ENCODE assay signal across 14 cellular contexts in the genomic region with DNA sequence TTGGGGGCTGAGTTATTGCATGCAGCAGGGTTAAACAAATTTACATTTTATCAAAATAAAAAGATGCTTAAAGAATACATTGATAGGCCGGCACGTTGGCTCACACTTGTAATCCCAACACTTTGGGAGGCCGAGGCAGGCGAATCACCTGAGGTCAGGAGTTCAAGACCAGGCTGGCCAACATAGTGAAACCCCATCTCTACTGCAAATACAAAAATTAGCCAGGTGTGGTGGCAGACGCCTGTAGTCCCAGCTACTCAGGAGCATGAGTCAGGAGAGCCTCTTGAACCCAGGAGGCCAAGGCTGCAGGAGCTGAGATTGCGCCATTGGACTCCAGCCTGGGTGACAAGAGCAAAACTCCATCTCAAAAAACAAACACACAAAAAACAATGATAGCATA. TPM values are rescaled to one million over a fixed set of nuclear protein-coding genes. Genes with fewer than 3 reads are reported as not detected.
DNase-seq lines count a peak whose midpoint lies in the region; ATAC-seq and TF ChIP-seq lines count a peak whose summit lies in the region.
"Not testable (repeated sequence)": the region's sequence is repeated elsewhere in the genome, so short reads cannot be mapped to it uniquely, and the experiment has no call there.
"Had no signal": no experiment of that assay in that cellular context is flagged by ENCODE, and none has a peak within 500 bp of the region (broad histone marks: within the 10 kb centered on the region; RNA-seq: fewer than 3 reads in every experiment).

No MANE protein-coding gene starts in this region.

- H3K9me2 ChIP-seq in HCT116 (ENCODE audit: insufficient read depth); OCI-LY7 (ENCODE audit: insufficient read depth, low read length): not testable (repeated sequence)

- H3K27me3 Mint-ChIP-seq in activated naive CD8-positive, alpha-beta T cell; osteocyte (ENCODE audit: unreplicated experiment); type B pancreatic cell: not testable (repeated sequence)

- not testable (repeated sequence) for H3K36me3 ChIP-seq in HCT116 (ENCODE audit: control insufficient read depth in 1 of 2, insufficient read depth in 2 of 2, low read length in 2 of 2); OCI-LY7 (ENCODE audit: insufficient read depth, low read length); left ventricle myocardium inferior; left lung

- BruUV-seq in HCT116 (replicated peaks; lab: Mats Ljungman, UMichigan); OCI-LY7 (replicated peaks; lab: Mats Ljungman, UMichigan): not testable (repeated sequence)

- not testable (repeated sequence) for H3K27me3 ChIP-seq in HCT116 (ENCODE audit: insufficient read depth, low read length); left ventricle myocardium inferior (ENCODE audit: low read depth)
- H3K27me3 ChIP-seq in left lung: peaks cover 0 to 14% of the 10 kb centered on the region in 2 donors

- peak overlapping the region; percentile 53 for H3K4me3 Mint-ChIP-seq in activated naive CD8-positive, alpha-beta T cell
- H3K4me3 Mint-ChIP-seq in osteocyte (ENCODE audit: unreplicated experiment); type B pancreatic cell: not testable (repeated sequence)

- not testable (repeated sequence) for H3K36me3 Mint-ChIP-seq in activated naive CD8-positive, alpha-beta T cell; osteocyte (ENCODE audit: unreplicated experiment); type B pancreatic cell

- H3K4me1 ChIP-seq in HCT116 (ENCODE audit: control insufficient read depth in 1 of 2, insufficient read depth in 2 of 2, low read length in 2 of 2) (peaks cover 0 to 12% of the 10 kb centered on the region in 2 experiments; a peak in 2 of 4 replicates), OCI-LY7 (ENCODE audit: insufficient read depth, low read length, poor library complexity, severe bottlenecking) (peaks cover 10% of the 10 kb centered on the region), left ventricle myocardium inferior (peaks cover 13% of the 10 kb centered on the region), left lung (peaks cover 3 to 13% of the 10 kb centered on the region in 2 donors)

- H3K27ac ChIP-seq in HCT116 (ENCODE audit: low read depth, low read length); OCI-LY7 (ENCODE audit: low read depth, low read length, poor library complexity, severe bottlenecking); left lung: not testable (repeated sequence)
- H3K27ac ChIP-seq in left ventricle myocardium inferior (replicated peaks): peak overlapping the region; percentile 59

- POLR2A ChIA-PET in HCT116 (lab: Charles Lee): interaction anchor here (0.6 to 0.9 kb wide), 2 partner anchors 58 to 102 kb away, joined by 3 to 4 read pairs; a partner anchor contains a TSS
- POLR2A ChIA-PET in OCI-LY7 (lab: Charles Lee): interaction anchor here (0.6 to 1.5 kb wide), 3 partner anchors 10 to 127 kb away, joined by 3 to 6 read pairs (median 3); no protein-coding TSS in a partner anchor

- not testable (repeated sequence) for H3K9me3 Mint-ChIP-seq in activated naive CD8-positive, alpha-beta T cell (ENCODE audit: low read depth); osteocyte (ENCODE audit: unreplicated experiment); type B pancreatic cell

- not testable (repeated sequence) for H3K4me1 Mint-ChIP-seq in activated naive CD8-positive, alpha-beta T cell (ENCODE audit: low read depth); osteocyte (ENCODE audit: unreplicated experiment); type B pancreatic cell (ENCODE audit: unreplicated experiment)

- not testable (repeated sequence) for H3K9me3 ChIP-seq in HCT116 (ENCODE audit: control insufficient read depth in 1 of 2, insufficient read depth in 1 of 2, low read depth in 1 of 2, low read length in 2 of 2); OCI-LY7 (ENCODE audit: low read length); left ventricle myocardium inferior (replicated peaks); left lung

- H3K4me3 ChIP-seq in HCT116 (replicated peaks in 1 of 2; ENCODE audit: low read depth in 1 of 2, low read length in 2 of 2); OCI-LY7 (ENCODE audit: low read depth, low read length, poor library complexity, severe bottlenecking); left lung: not testable (repeated sequence)
- peak overlapping the region; percentile 74 for H3K4me3 ChIP-seq in left ventricle myocardium inferior

- RAD21 ChIA-PET in HCT116 (lab: Charles Lee; ENCODE audit: low non-redundant PET in 1 of 2, low total read pairs in 2 of 2, uncharacterized antibody in 2 of 2, unreplicated experiment in 2 of 2): interaction anchor here (0.6 to 1.9 kb wide), 8 partner anchors 99 to 384 kb away, joined by 3 to 12 read pairs (median 4); no protein-coding TSS in a partner anchor

- not testable (repeated sequence) for TF ChIP-seq POLR2A in HCT116 (IDR thresholded peaks at IDR 0.05; ENCODE audit: borderline replicate concordance, extremely low read depth, insufficient read depth, insufficient read length)

- not testable (repeated sequence) for ATAC-seq in HCT116
- ATAC-seq in left lung: peak; percentile 36

- intact Hi-C loops in HCT116 (cut with micrococcal nuclease): loop anchor here (1.0 to 10.0 kb wide), 3 partner anchors 101 to 385 kb away; no protein-coding TSS in a partner anchor
- intact Hi-C loops in OCI-LY7 (cut with micrococcal nuclease; ENCODE audit: unreplicated experiment): loop anchor here (1.0 to 5.0 kb wide), 5 partner anchors 42 to 382 kb away; no protein-coding TSS in a partner anchor
- intact Hi-C loops in left ventricle myocardium inferior (cut with micrococcal nuclease): loop anchor here (5.0 kb wide), 1 partner anchor 102 kb away; no protein-coding TSS in a partner anchor
- intact Hi-C loops in left lung (cut with DNase I): loop anchor here in 1 of 2 donors (5.0 to 10.0 kb wide), 2 partner anchors 102 to 305 kb away; no protein-coding TSS in a partner anchor

- H4K20me1 ChIP-seq in HCT116 (ENCODE audit: insufficient read depth); OCI-LY7 (ENCODE audit: insufficient read depth, low read length): not testable (repeated sequence)

- DNase-seq in HCT116 (ENCODE audit: low read depth, low spot score); OCI-LY7 (ENCODE audit: low spot score); left ventricle myocardium inferior; left lung: not testable (repeated sequence)
- DNase-seq in mesenteric fat pad (ENCODE audit: low spot score): peak; percentile 28
- DNase-seq in osteocyte (ENCODE audit: extremely low spot score, unreplicated experiment): peak; percentile 19
- peak; percentile 15 for DNase-seq in type B pancreatic cell (ENCODE audit: extremely low spot score, unreplicated experiment)

- not testable (repeated sequence) for H3K27ac Mint-ChIP-seq in activated naive CD8-positive, alpha-beta T cell; osteocyte (ENCODE audit: unreplicated experiment); type B pancreatic cell

- not testable (repeated sequence) for H3K9ac ChIP-seq in HCT116 (ENCODE audit: low read length)

- H2AFZ ChIP-seq in HCT116 (ENCODE audit: low read depth, low read length, poor library complexity, severe bottlenecking) (peak overlapping the region; percentile 44), OCI-LY7 (ENCODE audit: low read length) (peak overlapping the region; percentile 92; the same call in 1 of the 2 replicates)

- H3K4me2 ChIP-seq in HCT116 (ENCODE audit: low read length) (peak overlapping the region; percentile 85), OCI-LY7 (ENCODE audit: low read length) (peak overlapping the region; percentile 84; the same call in 1 of the 2 replicates)

- not testable (repeated sequence) for H3K79me2 ChIP-seq in HCT116 (ENCODE audit: insufficient read depth, low read length); OCI-LY7 (ENCODE audit: insufficient read depth, low read depth, low read length)

- TF ChIP-seq CTCF in HCT116 (IDR thresholded peaks at IDR 0.05 in 2 of 3, conservative IDR thresholded peaks at IDR 0.05 in 1 of 3; ENCODE audit: borderline replicate concordance in 1 of 3, insufficient read depth in 1 of 3, low read depth in 2 of 3, low read length in 2 of 3); OCI-LY7 (conservative IDR thresholded peaks at IDR 0.05; ENCODE audit: low read length); left ventricle myocardium inferior (IDR thresholded peaks at IDR 0.05; ENCODE audit: borderline replicate concordance); left lung (IDR thresholded peaks at IDR 0.05); osteocyte (IDR thresholded peaks at IDR 0.05); type B pancreatic cell (conservative IDR thresholded peaks at IDR 0.05): not testable (repeated sequence)

- not testable (repeated sequence) for TF ChIP-seq RAD21 in HCT116 (IDR thresholded peaks at IDR 0.05; ENCODE audit: low read depth)

- CTCF ChIA-PET in HCT116 (lab: Charles Lee) (interaction anchor here (0.5 to 2.6 kb wide), 32 partner anchors 10 to 728 kb away, joined by 3 to 48 read pairs (median 4); a partner anchor contains a TSS), OCI-LY7 (lab: Charles Lee; ENCODE audit: unreplicated experiment) (interaction anchor here (0.6 to 1.3 kb wide), 4 partner anchors 11 to 307 kb away, joined by 3 to 5 read pairs (median 4); no protein-coding TSS in a partner anchor)

RNA-seq across cellular contexts. Expression of a gene that starts 54.1 kb away (rescaled TPM):
- total RNA-seq in HCT116 (2021; ENCODE audit: unreplicated experiment) (0.34 TPM), OCI-LY7 (2022) (7.1 and 7.3 TPM in 2 replicates), left ventricle myocardium inferior (not detected), left lung (under 1 TPM in 1 of 2 donors, not detected in 1; 0.20 TPM), mesenteric fat pad (not detected), osteocyte (not detected in 2 replicates), type B pancreatic cell (ENCODE audit: low replicate concordance) (not detected in 2 replicates)
- 0.02 TPM in 1 of 2 replicates, not detected in the other for polyA plus RNA-seq in HCT116 (2012)
- total RNA-seq in OCI-LY7 (2014; rRNA removed; shearing (Covaris generic)): 4.1 and 5.4 TPM in 2 replicates
- total RNA-seq: Caco-2; CD4-positive, alpha-beta T cell; H4; HFFc6 had no signal
- polyA plus RNA-seq: BJ, IgD-negative memory B cell had no signal

RNA-seq across cellular contexts. Expression of a gene that starts 58.2 kb away (rescaled TPM):
- total RNA-seq in HCT116 (2021; ENCODE audit: unreplicated experiment) (32.5 TPM), OCI-LY7 (2022) (51.9 and 55.8 TPM in 2 replicates), left ventricle myocardium inferior (51.5 TPM), left lung (10 to 100 TPM; 62.2 to 92.5 TPM), mesenteric fat pad (31.8 TPM), osteocyte (9.0 and 9.2 TPM in 2 replicates), type B pancreatic cell (ENCODE audit: low replicate concordance) (53.6 and 56.3 TPM in 2 replicates)
- polyA plus RNA-seq in HCT116 (2012): 22.4 and 24.8 TPM in 2 replicates
- total RNA-seq in OCI-LY7 (2014; rRNA removed; shearing (Covaris generic)): 35.0 and 59.0 TPM in 2 replicates
